40 cellular contexts compared by ENCODE assay signal in the genomic region with DNA sequence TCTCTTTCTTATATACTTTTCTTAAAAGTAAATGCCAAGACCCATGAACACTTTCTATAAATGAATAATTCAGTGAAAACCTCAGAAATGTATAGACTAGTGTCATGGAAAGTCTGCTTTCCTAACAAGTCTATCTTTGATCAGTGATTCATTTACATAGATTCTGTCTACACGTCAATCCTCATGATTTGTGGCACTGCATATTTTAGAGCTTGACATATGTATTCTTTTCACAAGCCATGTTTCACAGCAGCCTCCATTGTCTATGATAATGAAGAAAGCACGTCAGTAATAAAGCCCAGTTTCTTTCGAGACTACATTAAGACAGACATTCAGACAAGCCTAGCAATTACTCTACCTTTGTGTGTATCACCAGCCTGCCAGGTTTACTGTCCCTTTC.
"Had no signal": no experiment of that assay in that cellular context is flagged by ENCODE, and none has a peak within 500 bp of the region (broad histone marks: within the 10 kb centered on the region; RNA-seq: fewer than 3 reads in every experiment).

No MANE protein-coding gene starts in this region.

- FAIRE-seq: astrocyte, bronchial epithelial cell had no signal

- H3K27me3 Mint-ChIP-seq: activated naive CD4-positive, alpha-beta T cell treated with anti-CD3 and anti-CD28 coated beads, Interleukin-2, amount 10 ng/mL, durations not matched to agents 7 days and 5 days; activated naive CD4-positive, alpha-beta T cell treated with anti-CD3 and anti-CD28 coated beads, Interleukin-2, amount 50 U/mL, for 24 hours; brain had no signal

- ATAC-seq: activated naive CD4-positive, alpha-beta T cell treated with anti-CD3 and anti-CD28 coated beads, Interleukin-2, amount 50 U/mL, for 72 hours; activated naive CD8-positive, alpha-beta T cell treated with anti-CD3 and anti-CD28 coated beads, Interleukin-2, amount 50 U/mL, for 24 hours; activated T-cell treated with anti-CD3 and anti-CD28 coated beads, Interleukin-2, amount 50 U/mL, for 4 hours; activated T-helper 17 cell treated with anti-CD3 and anti-CD28 coated beads, Interleukin-2, amount 50 U/mL, for 72 hours; body of pancreas had no signal

- H3K4me1 ChIP-seq: adrenal gland, ascending aorta, body of pancreas, breast epithelium had no signal

- H3K4me1 Mint-ChIP-seq: activated naive CD4-positive, alpha-beta T cell treated with anti-CD3 and anti-CD28 coated beads, Interleukin-2, amount 10 ng/mL, durations not matched to agents 7 days and 5 days; activated naive CD4-positive, alpha-beta T cell treated with anti-CD3 and anti-CD28 coated beads, Interleukin-2, amount 50 U/mL, for 24 hours; activated naive CD8-positive, alpha-beta T cell treated with anti-CD3 and anti-CD28 coated beads for 36 hours; activated naive CD8-positive, alpha-beta T cell treated with anti-CD3 and anti-CD28 coated beads, Interleukin-2, amount 10 ng/mL, durations not matched to agents 7 days and 5 days; activated naive CD8-positive, alpha-beta T cell treated with anti-CD3 and anti-CD28 coated beads, Interleukin-2, amount 50 U/mL, for 24 hours; activated T-helper 17 cell treated with anti-CD3 and anti-CD28 coated beads, Interleukin-2, amount 50 U/mL, for 72 hours; central memory CD8-positive, alpha-beta T cell had no signal

- H3K27me3 ChIP-seq: adrenal gland, ascending aorta, body of pancreas, brain microvascular endothelial cell, breast epithelium, cardiac muscle cell had no signal

- H3K4me3 Mint-ChIP-seq: activated naive CD4-positive, alpha-beta T cell treated with anti-CD3 and anti-CD28 coated beads for 36 hours; activated naive CD4-positive, alpha-beta T cell treated with anti-CD3 and anti-CD28 coated beads, Interleukin-2, amount 10 ng/mL, durations not matched to agents 7 days and 5 days; activated naive CD4-positive, alpha-beta T cell treated with anti-CD3 and anti-CD28 coated beads, Interleukin-2, amount 50 U/mL, for 24 hours; activated naive CD8-positive, alpha-beta T cell; activated naive CD8-positive, alpha-beta T cell treated with anti-CD3 and anti-CD28 coated beads for 36 hours; activated naive CD8-positive, alpha-beta T cell treated with anti-CD3 and anti-CD28 coated beads, Interleukin-2, amount 10 ng/mL, durations not matched to agents 7 days and 5 days; activated naive CD8-positive, alpha-beta T cell treated with anti-CD3 and anti-CD28 coated beads, Interleukin-2, amount 50 U/mL, for 24 hours; activated T-cell treated with anti-CD3 and anti-CD28 coated beads, Interleukin-2, amount 50 U/mL, for 24 hours; activated T-cell treated with anti-CD3 and anti-CD28 coated beads, Interleukin-2, amount 50 U/mL, for 4 hours; activated T-cell treated with anti-CD3 and anti-CD28 coated beads, Interleukin-2, amount 50 U/mL, for 72 hours; activated T-helper 1 cell treated with anti-CD3 and anti-CD28 coated beads, Interleukin-12 subunit alpha, Interleukin-12 subunit beta, Interleukin-2, Interleukin-4 antibody, amounts not matched to agents 30 ng/mL and 10 ng/mL and 1 ng/mL, durations not matched to agents 14 hours and 24 hours and 36 hours; activated T-helper 17 cell treated with anti-CD3 and anti-CD28 coated beads, Interleukin-2, amount 50 U/mL, for 72 hours; brain; central memory CD8-positive, alpha-beta T cell had no signal

- H3K4me3 ChIP-seq: adrenal gland, ascending aorta, body of pancreas, breast epithelium, cardiac muscle cell had no signal

- H3K9me3 Mint-ChIP-seq: activated naive CD4-positive, alpha-beta T cell treated with anti-CD3 and anti-CD28 coated beads for 36 hours; activated naive CD4-positive, alpha-beta T cell treated with anti-CD3 and anti-CD28 coated beads, Interleukin-2, amount 10 ng/mL, durations not matched to agents 7 days and 5 days; activated naive CD4-positive, alpha-beta T cell treated with anti-CD3 and anti-CD28 coated beads, Interleukin-2, amount 50 U/mL, for 24 hours; activated naive CD4-positive, alpha-beta T cell treated with anti-CD3 and anti-CD28 coated beads, Interleukin-2, amount 50 U/mL, for 72 hours; activated naive CD8-positive, alpha-beta T cell treated with anti-CD3 and anti-CD28 coated beads for 36 hours; activated naive CD8-positive, alpha-beta T cell treated with anti-CD3 and anti-CD28 coated beads, Interleukin-2, amount 10 ng/mL, durations not matched to agents 7 days and 5 days; activated naive CD8-positive, alpha-beta T cell treated with anti-CD3 and anti-CD28 coated beads, Interleukin-2, amount 50 U/mL, for 24 hours; activated T-cell treated with anti-CD3 and anti-CD28 coated beads, Interleukin-2, amount 50 U/mL, for 24 hours; activated T-cell treated with anti-CD3 and anti-CD28 coated beads, Interleukin-2, amount 50 U/mL, for 4 hours; activated T-cell treated with anti-CD3 and anti-CD28 coated beads, Interleukin-2, amount 50 U/mL, for 72 hours; activated T-helper 1 cell treated with anti-CD3 and anti-CD28 coated beads, Interleukin-12 subunit alpha, Interleukin-12 subunit beta, Interleukin-2, Interleukin-4 antibody, amounts not matched to agents 30 ng/mL and 10 ng/mL and 1 ng/mL, durations not matched to agents 14 hours and 24 hours and 36 hours; activated T-helper 17 cell treated with anti-CD3 and anti-CD28 coated beads, Interleukin-2, amount 50 U/mL, for 72 hours; activated T-helper 2 cell treated with anti-CD3 and anti-CD28 coated beads, Interferon-gamma antibody, Interleukin-2, Interleukin-4, amounts not matched to agents 10 μg/mL and 5 μg/mL and 100 μg/mL, durations not matched to agents 14 hours and 24 hours and 36 hours; central memory CD8-positive, alpha-beta T cell had no signal

- DNase-seq: activated effector memory CD4-positive, alpha-beta T cell treated with anti-CD3 and anti-CD28 coated beads, Interleukin-2, amount 50 U/mL, for 16 hours; activated effector memory CD4-positive, alpha-beta T cell treated with Interleukin-2 at 50 U/mL for 16 hours; activated gamma-delta T cell; activated gamma-delta T cell treated with Interleukin-2 at 50 U/mL for 16 hours; activated naive CD4-positive, alpha-beta T cell; activated naive CD4-positive, alpha-beta T cell treated with anti-CD3 and anti-CD28 coated beads for 36 hours; activated naive CD4-positive, alpha-beta T cell treated with anti-CD3 and anti-CD28 coated beads, Interleukin-2, amount 10 ng/mL, durations not matched to agents 7 days and 5 days; activated naive CD4-positive, alpha-beta T cell treated with anti-CD3 and anti-CD28 coated beads, Interleukin-2, amount 50 U/mL, for 16 hours; activated naive CD4-positive, alpha-beta T cell treated with Interleukin-2 at 50 U/mL for 16 hours; activated naive CD8-positive, alpha-beta T cell treated with anti-CD3 and anti-CD28 coated beads for 36 hours; activated naive CD8-positive, alpha-beta T cell treated with anti-CD3 and anti-CD28 coated beads, Interleukin-2, amount 10 ng/mL, durations not matched to agents 7 days and 5 days; activated naive CD8-positive, alpha-beta T cell treated with anti-CD3 and anti-CD28 coated beads, Interleukin-2, amount 50 U/mL, for 24 hours; activated T-cell treated with anti-CD3 and anti-CD28 coated beads for 4 hours; activated T-cell treated with anti-CD3 and anti-CD28 coated beads, Interleukin-2, amount 50 U/mL, for 1 hour; activated T-cell treated with anti-CD3 and anti-CD28 coated beads, Interleukin-2, amount 50 U/mL, for 24 hours; activated T-cell treated with anti-CD3 and anti-CD28 coated beads, Interleukin-2, amount 50 U/mL, for 4 hours; activated T-cell treated with anti-CD3 and anti-CD28 coated beads, Interleukin-2, amount 50 U/mL, for 48 hours; activated T-cell treated with anti-CD3 and anti-CD28 coated beads, Interleukin-2, amount 50 U/mL, for 72 hours; adrenal gland; amygdala; anterior cingulate cortex; aorta; body of pancreas; brain microvascular endothelial cell; caudate nucleus; central memory CD4-positive, alpha-beta T cell; cerebellar nuclear complex had no signal

- H3K36me3 ChIP-seq: adrenal gland, ascending aorta, brain microvascular endothelial cell, breast epithelium, cardiac muscle cell had no signal

- H3K27ac ChIP-seq: adrenal gland, ascending aorta, body of pancreas, brain microvascular endothelial cell, breast epithelium, cardiac muscle cell had no signal

- H3K9me3 ChIP-seq: adrenal gland, ascending aorta, body of pancreas, breast epithelium had no signal

- H3K27ac Mint-ChIP-seq: activated naive CD4-positive, alpha-beta T cell treated with anti-CD3 and anti-CD28 coated beads for 36 hours; activated naive CD4-positive, alpha-beta T cell treated with anti-CD3 and anti-CD28 coated beads, Interleukin-2, amount 10 ng/mL, durations not matched to agents 7 days and 5 days; activated naive CD4-positive, alpha-beta T cell treated with anti-CD3 and anti-CD28 coated beads, Interleukin-2, amount 50 U/mL, for 24 hours; activated naive CD4-positive, alpha-beta T cell treated with anti-CD3 and anti-CD28 coated beads, Interleukin-2, amount 50 U/mL, for 72 hours; activated naive CD8-positive, alpha-beta T cell; activated naive CD8-positive, alpha-beta T cell treated with anti-CD3 and anti-CD28 coated beads for 36 hours; activated naive CD8-positive, alpha-beta T cell treated with anti-CD3 and anti-CD28 coated beads, Interleukin-2, amount 10 ng/mL, durations not matched to agents 7 days and 5 days; activated naive CD8-positive, alpha-beta T cell treated with anti-CD3 and anti-CD28 coated beads, Interleukin-2, amount 50 U/mL, for 24 hours; activated T-cell treated with anti-CD3 and anti-CD28 coated beads, Interleukin-2, amount 50 U/mL, for 24 hours; activated T-cell treated with anti-CD3 and anti-CD28 coated beads, Interleukin-2, amount 50 U/mL, for 72 hours; activated T-helper 1 cell treated with anti-CD3 and anti-CD28 coated beads, Interleukin-12 subunit alpha, Interleukin-12 subunit beta, Interleukin-2, Interleukin-4 antibody, amounts not matched to agents 30 ng/mL and 10 ng/mL and 1 ng/mL, durations not matched to agents 14 hours and 24 hours and 36 hours; activated T-helper 17 cell treated with anti-CD3 and anti-CD28 coated beads, Interleukin-2, amount 50 U/mL, for 72 hours; activated T-helper 2 cell treated with anti-CD3 and anti-CD28 coated beads, Interferon-gamma antibody, Interleukin-2, Interleukin-4, amounts not matched to agents 10 μg/mL and 5 μg/mL and 100 μg/mL, durations not matched to agents 14 hours and 24 hours and 36 hours had no signal

- H3K36me3 Mint-ChIP-seq: activated naive CD4-positive, alpha-beta T cell treated with anti-CD3 and anti-CD28 coated beads, Interleukin-2, amount 10 ng/mL, durations not matched to agents 7 days and 5 days; activated naive CD4-positive, alpha-beta T cell treated with anti-CD3 and anti-CD28 coated beads, Interleukin-2, amount 50 U/mL, for 24 hours; activated naive CD4-positive, alpha-beta T cell treated with anti-CD3 and anti-CD28 coated beads, Interleukin-2, amount 50 U/mL, for 72 hours; activated naive CD8-positive, alpha-beta T cell; activated naive CD8-positive, alpha-beta T cell treated with anti-CD3 and anti-CD28 coated beads for 36 hours; activated naive CD8-positive, alpha-beta T cell treated with anti-CD3 and anti-CD28 coated beads, Interleukin-2, amount 10 ng/mL, durations not matched to agents 7 days and 5 days; brain had no signal
